ENCODE assay signal across 9 cellular contexts in genomic region chr5:95718203-95718602, GRCh38. TPM values are rescaled to one million over a fixed set of nuclear protein-coding genes. Genes with fewer than 3 reads are reported as not detected.
DNase-seq lines count a peak whose midpoint lies in the region; ATAC-seq lines count a peak whose summit lies in the region.
"Had no signal": no experiment of that assay in that cellular context is flagged by ENCODE, and none has a peak within 500 bp of the region (broad histone marks: within the 10 kb centered on the region; RNA-seq: fewer than 3 reads in every experiment).

No MANE protein-coding gene starts in this region.

- H3K9me3 ChIP-seq in neuronal stem cell (replicated peaks in 1 of 2; ENCODE audit: control insufficient read depth in 2 of 2, insufficient read depth in 1 of 2, low read depth in 1 of 2, low read length in 2 of 2) = no peaks in the 10 kb centered on the region
- H3K9me3 ChIP-seq: neutrophil had no signal

- H4K91ac ChIP-seq in neuronal stem cell (ENCODE audit: low read depth, low read length, poor library complexity) = no peak overlapping the region

- peak; percentile 90 for ATAC-seq in HG02885 (IDR thresholded peaks at IDR 0.05; ENCODE audit: poor library complexity, unreplicated experiment)

- H3K14ac ChIP-seq in neuronal stem cell (ENCODE audit: low read length) = no peak overlapping the region

- DNase-seq in activated CD4-positive, alpha-beta T cell treated with anti-CD3 and anti-CD28 coated beads, Interleukin-2, amount 10 ng/mL, durations not matched to agents 7 days and 5 days = peak; percentile 32
- no peak for DNase-seq in activated CD4-positive, alpha-beta T cell treated with anti-CD3 and anti-CD28 coated beads, Interleukin-2, amount 50 U/mL, for 4 hours
- peak; percentile 43 for DNase-seq in OCI-M2 (lab: John Stamatoyannopoulos, UW; ENCODE audit: unreplicated experiment)
- no peak for DNase-seq in neuronal stem cell (ENCODE audit: low spot score)
- DNase-seq in NCI-H345 treated with DMSO at 0.1 percent for 48 hours (lab: John Stamatoyannopoulos, UW; ENCODE audit: unreplicated experiment) = no peak
- no peak for DNase-seq in NCI-H1105 treated with DMSO at 0.1 percent for 48 hours (lab: John Stamatoyannopoulos, UW)
- no peak for DNase-seq in NCI-H69 (lab: John Stamatoyannopoulos, UW)

- CTCF ChIA-PET in activated CD4-positive, alpha-beta T cell treated with anti-CD3 and anti-CD28 coated beads, Interleukin-2, amount 10 ng/mL, durations not matched to agents 7 days and 5 days (lab: Charles Lee) = interaction anchor here (0.7 to 1.7 kb wide), 2 partner anchors 12 to 1424 kb away, joined by 3 read pairs; partner anchors contain the start of gene LIX1

- H3K79me1 ChIP-seq in neuronal stem cell (ENCODE audit: low read depth, low read length) = no peaks in the 10 kb centered on the region

- no peak overlapping the region for H3K18ac ChIP-seq in neuronal stem cell (ENCODE audit: low read length)

- H3K36me3 Mint-ChIP-seq in activated CD4-positive, alpha-beta T cell treated with anti-CD3 and anti-CD28 coated beads, Interleukin-2, amount 10 ng/mL, durations not matched to agents 7 days and 5 days (ENCODE audit: low read depth) = no peaks in the 10 kb centered on the region

- H2AFZ ChIP-seq in neuronal stem cell (ENCODE audit: low read length) = peak overlapping the region; percentile 15

- H2BK15ac ChIP-seq in neuronal stem cell (ENCODE audit: low read length) = no peak overlapping the region

- peaks cover 14% of the 10 kb centered on the region for H3K4me1 Mint-ChIP-seq in activated CD4-positive, alpha-beta T cell treated with anti-CD3 and anti-CD28 coated beads, Interleukin-2, amount 10 ng/mL, durations not matched to agents 7 days and 5 days

- H3K9me3 Mint-ChIP-seq in activated CD4-positive, alpha-beta T cell treated with anti-CD3 and anti-CD28 coated beads, Interleukin-2, amount 10 ng/mL, durations not matched to agents 7 days and 5 days = no peaks in the 10 kb centered on the region

- H3K27me3 ChIP-seq in neuronal stem cell (ENCODE audit: control insufficient read depth in 3 of 3, insufficient read depth in 3 of 3, low read depth in 1 of 3, low read length in 3 of 3) = no peaks in the 10 kb centered on the region
- H3K27me3 ChIP-seq: neutrophil had no signal

- H3K36me3 ChIP-seq in neuronal stem cell (replicated peaks in 1 of 2; ENCODE audit: control insufficient read depth in 2 of 2, insufficient read depth in 2 of 2, low read length in 2 of 2) = no peaks in the 10 kb centered on the region
- H3K36me3 ChIP-seq: neutrophil had no signal

- no peak overlapping the region for H3K4ac ChIP-seq in neuronal stem cell (ENCODE audit: low read length)

- no peak overlapping the region for H3K9ac ChIP-seq in neuronal stem cell (ENCODE audit: low read depth, low read length, poor library complexity)

- no peak overlapping the region for H2BK12ac ChIP-seq in neuronal stem cell (ENCODE audit: low read length)

- no CpG with 5 or more reads among the region's 2 CpGs for WGBS in neuronal stem cell (ENCODE audit: extremely low coverage in 2 of 2, insufficient read length in 2 of 2, insufficient replicate concordance in 1 of 2), 2 donors

- H3K27ac ChIP-seq in neuronal stem cell (replicated peaks; ENCODE audit: low read length) = no peak overlapping the region
- H3K27ac ChIP-seq: neutrophil had no signal

- no peak overlapping the region for H3K4me3 ChIP-seq in neuronal stem cell (ENCODE audit: low read length in 2 of 2)

- no peak overlapping the region for H3K4me3 Mint-ChIP-seq in activated CD4-positive, alpha-beta T cell treated with anti-CD3 and anti-CD28 coated beads, Interleukin-2, amount 10 ng/mL, durations not matched to agents 7 days and 5 days

- H3K4me2 ChIP-seq in neuronal stem cell (ENCODE audit: insufficient read depth, low read length, poor library complexity, severe bottlenecking) = no peak overlapping the region

- H3K4me1 ChIP-seq in neuronal stem cell (ENCODE audit: control insufficient read depth in 2 of 2, insufficient read depth in 1 of 2, low read depth in 1 of 2, low read length in 2 of 2) = no peaks in the 10 kb centered on the region

- no peak overlapping the region for H2BK5ac ChIP-seq in neuronal stem cell (ENCODE audit: low read length)

- POLR2A ChIA-PET in activated CD4-positive, alpha-beta T cell treated with anti-CD3 and anti-CD28 coated beads, Interleukin-2, amount 10 ng/mL, durations not matched to agents 7 days and 5 days (lab: Charles Lee) = no interaction called here

- no peaks in the 10 kb centered on the region for H3K27me3 Mint-ChIP-seq in activated CD4-positive, alpha-beta T cell treated with anti-CD3 and anti-CD28 coated beads, Interleukin-2, amount 10 ng/mL, durations not matched to agents 7 days and 5 days

- no peak overlapping the region for H3K23ac ChIP-seq in neuronal stem cell (ENCODE audit: low read depth, low read length, poor library complexity)

- H3K27ac Mint-ChIP-seq in activated CD4-positive, alpha-beta T cell treated with anti-CD3 and anti-CD28 coated beads, Interleukin-2, amount 10 ng/mL, durations not matched to agents 7 days and 5 days = no peak overlapping the region

- H2AK5ac ChIP-seq in neuronal stem cell (ENCODE audit: low read depth, low read length) = no peak overlapping the region

- H4K8ac ChIP-seq in neuronal stem cell (ENCODE audit: low read depth, low read length) = no peak overlapping the region

- H2BK120ac ChIP-seq in neuronal stem cell (ENCODE audit: low read depth, low read length) = no peak overlapping the region

RNA-seq across cellular contexts. Expression of gene RHOBTB3, which starts 12.9 kb away (rescaled TPM):
- 1 to 10 TPM in 1 of 2 experiments, under 1 TPM in 1; 0.74 to 1.4 TPM for total RNA-seq in activated CD4-positive, alpha-beta T cell treated with anti-CD3 and anti-CD28 coated beads, Interleukin-2, amount 10 ng/mL, durations not matched to agents 7 days and 5 days
- polyA plus RNA-seq in neuronal stem cell (2013, experiment 1 of 2) = 6.3 TPM
- polyA plus RNA-seq in neuronal stem cell (2013, experiment 2 of 2) = 7.3 TPM

RNA-seq across cellular contexts. Expression of gene SPATA9, which starts 35.4 kb away (rescaled TPM):
- total RNA-seq in activated CD4-positive, alpha-beta T cell treated with anti-CD3 and anti-CD28 coated beads, Interleukin-2, amount 10 ng/mL, durations not matched to agents 7 days and 5 days = not detected
- polyA plus RNA-seq in neuronal stem cell (2013, experiment 1 of 2) = 0.11 TPM
- 0.06 TPM for polyA plus RNA-seq in neuronal stem cell (2013, experiment 2 of 2)

Comparison
In these comparisons a context has a peak if more than half of its experiments do, and no peak if none do; other contexts are left out.
1. DNase-seq: peak in activated CD4-positive, alpha-beta T cell treated with anti-CD3 and anti-CD28 coated beads, Interleukin-2, amount 10 ng/mL, durations not matched to agents 7 days and 5 days (single experiment) and OCI-M2 (single experiment); none in activated CD4-positive, alpha-beta T cell treated with anti-CD3 and anti-CD28 coated beads, Interleukin-2, amount 50 U/mL, for 4 hours (0 of 2), neuronal stem cell (single experiment), NCI-H345 treated with DMSO at 0.1 percent for 48 hours (single experiment), NCI-H1105 treated with DMSO at 0.1 percent for 48 hours (single experiment) and NCI-H69 (single experiment).